ENCODE assay signal across 8 cellular contexts in genomic region chr13:97109841-97110492, GRCh38.
DNase-seq lines count a peak whose midpoint lies in the region; ATAC-seq and TF ChIP-seq lines count a peak whose summit lies in the region.

No MANE protein-coding gene starts in this region.

- no peaks in the 10 kb centered on the region for H3K36me3 ChIP-seq in NT2/D1 (ENCODE audit: insufficient read depth, insufficient read length, low read length)

- peaks cover 22% of the 10 kb centered on the region for H3K4me1 Mint-ChIP-seq in endothelial cell (ENCODE audit: unreplicated experiment)

- no peaks in the 10 kb centered on the region for H3K36me3 Mint-ChIP-seq in endothelial cell (ENCODE audit: low read depth, unreplicated experiment)

- ATAC-seq in GM21367 (IDR thresholded peaks at IDR 0.05; ENCODE audit: unreplicated experiment), result peak; percentile 95

- H3K4me3 Mint-ChIP-seq in endothelial cell (ENCODE audit: unreplicated experiment), result no peak overlapping the region

- TF ChIP-seq CTCF in endothelial cell (IDR thresholded peaks at IDR 0.05; ENCODE audit: unreplicated experiment), result peak; percentile 79

- no peaks in the 10 kb centered on the region for H3K9me3 Mint-ChIP-seq in endothelial cell (ENCODE audit: unreplicated experiment)

- H3K9me3 ChIP-seq in NT2/D1 (ENCODE audit: insufficient read depth, low read length), result no peaks in the 10 kb centered on the region

- no peak overlapping the region for H3K9ac ChIP-seq in NT2/D1 (ENCODE audit: insufficient read length, low read depth)

- H3K27ac Mint-ChIP-seq in endothelial cell (ENCODE audit: unreplicated experiment), result no peak overlapping the region

- DNase-seq in COLO829 (ENCODE audit: low spot score) (peak; percentile 78), HS-5 (ENCODE audit: low read depth) (peak; percentile 45), NT2/D1 (ENCODE audit: low read depth, low spot score) (peak; percentile 49), endothelial cell (ENCODE audit: low spot score) (peak; percentile 93), middle frontal gyrus (ENCODE audit: extremely low spot score, low spot score) (peak; percentile 85)
- DNase-seq in activated CD8-positive, alpha-beta memory T cell treated with anti-CD3 and anti-CD28 coated beads, Interleukin-2, amount 50 U/mL, for 24 hours (ENCODE audit: extremely low read depth), result peak; percentile 26
- peak; percentile 69 to 71 for DNase-seq in stimulated activated CD8-positive, alpha-beta memory T cell treated with anti-CD3 and anti-CD28 coated beads, Interleukin-2, amount 100 ng/mL, for 48 hours (ENCODE audit: low read depth in 2 of 2)

- no peaks in the 10 kb centered on the region for H3K4me1 ChIP-seq in NT2/D1 (ENCODE audit: insufficient read depth, insufficient read length)

- no peak overlapping the region for H3K4me3 ChIP-seq in NT2/D1 (ENCODE audit: insufficient read length, low read depth)

- H3K27me3 ChIP-seq in NT2/D1 (ENCODE audit: insufficient read depth, insufficient read length), result peaks cover 35% of the 10 kb centered on the region

- peaks cover 3% of the 10 kb centered on the region for H3K27me3 Mint-ChIP-seq in endothelial cell (ENCODE audit: unreplicated experiment)

Comparison
In these comparisons a context has a peak if more than half of its experiments do, and no peak if none do; other contexts are left out.
1. DNase-seq: peak in every context shown above with its lines; median percentile 93 in endothelial cell; 85 in middle frontal gyrus; 78 in COLO829; 70 in stimulated activated CD8-positive, alpha-beta memory T cell treated with anti-CD3 and anti-CD28 coated beads, Interleukin-2, amount 100 ng/mL, for 48 hours; 49 in NT2/D1; 45 in HS-5; 26 in activated CD8-positive, alpha-beta memory T cell treated with anti-CD3 and anti-CD28 coated beads, Interleukin-2, amount 50 U/mL, for 24 hours.